In genomic region chr18:22998336-22998735, GRCh38 we compare ENCODE assay signal across 23 cellular contexts.
DNase-seq lines count a peak whose midpoint lies in the region; ATAC-seq and TF ChIP-seq lines count a peak whose summit lies in the region.
"Had no signal": no experiment of that assay in that cellular context is flagged by ENCODE, and none has a peak within 500 bp of the region (broad histone marks: within the 10 kb centered on the region; RNA-seq: fewer than 3 reads in every experiment).

No MANE protein-coding gene starts in this region.

- no peak overlapping the region for H3K4ac ChIP-seq in IMR-90 (ENCODE audit: low read depth, low read length)

- no peaks in the 10 kb centered on the region for H3K79me2 ChIP-seq in hepatocyte

- no peak overlapping the region for H2BK15ac ChIP-seq in IMR-90 (ENCODE audit: low read depth, low read length)

- H3K36me3 ChIP-seq in IMR-90 (ENCODE audit: control insufficient read depth, insufficient read depth, low read length) (peaks cover 2% of the 10 kb centered on the region; the same call in 1 of the 2 replicates), hepatocyte (replicated peaks; ENCODE audit: insufficient read depth, low read depth) (no peaks in the 10 kb centered on the region)

- POLR2A ChIA-PET in IMR-90 (lab: Charles Lee; ENCODE audit: unreplicated experiment) = no interaction called here

- intact Hi-C loops in IMR-90 (cut with micrococcal nuclease) = no loop called here
- intact Hi-C loops in head of caudate nucleus (cut with DNase I) = no loop called here

- CTCF ChIA-PET in IMR-90 (lab: Yijun Ruan, JAX) = interaction anchor here (0.5 to 0.6 kb wide), 2 partner anchors 21 to 1084 kb away, joined by 3 read pairs; no protein-coding TSS in a partner anchor

- no peaks in the 10 kb centered on the region for H3K27me3 ChIP-seq in IMR-90 (ENCODE audit: control insufficient read depth, insufficient read depth, low read length)
- H3K27me3 ChIP-seq in hepatocyte = no peaks in the 10 kb centered on the region

- dilution Hi-C loops in IMR-90 (cut with HindIII; ENCODE audit: low sequenced_read_pairs, unreplicated experiment) = no loop called here

- no peak overlapping the region for H3K9ac ChIP-seq in IMR-90 (ENCODE audit: low read depth, low read length)

- H3K9me3 Mint-ChIP-seq in progenitor cell of endocrine pancreas (ENCODE audit: low read depth) = no peaks in the 10 kb centered on the region
- H3K9me3 Mint-ChIP-seq: CD4-positive, alpha-beta memory T cell had no signal

- no peak overlapping the region for H3K4me2 ChIP-seq in IMR-90 (ENCODE audit: low read depth, low read length)
- no peak overlapping the region for H3K4me2 ChIP-seq in hepatocyte

- H3K9me1 ChIP-seq in IMR-90 (ENCODE audit: insufficient read depth, low read length) = no peaks in the 10 kb centered on the region; the same call in 1 of the 2 replicates

- H3K14ac ChIP-seq in IMR-90 (replicated peaks; ENCODE audit: low read depth, low read length) = peak overlapping the region; percentile 37; the same call in 1 of the 2 replicates

- no peak overlapping the region for H2AFZ ChIP-seq in IMR-90 (replicated peaks; ENCODE audit: low read length, poor library complexity)
- no peak overlapping the region for H2AFZ ChIP-seq in hepatocyte

- H3K79me1 ChIP-seq in IMR-90 (ENCODE audit: low read depth in 1 of 2, low read length in 2 of 2) = no peaks in the 10 kb centered on the region

- H3K27ac ChIP-seq in IMR-90 (ENCODE audit: insufficient read depth, low read length) (no peak overlapping the region), hepatocyte (peak overlapping the region; percentile 4)
- H3K27ac ChIP-seq: HL-60, RWPE1 had no signal

- H3K4me1 Mint-ChIP-seq in progenitor cell of endocrine pancreas (ENCODE audit: low read depth) = peaks cover 11% of the 10 kb centered on the region
- H3K4me1 Mint-ChIP-seq: CD4-positive, alpha-beta memory T cell had no signal

- H4K8ac ChIP-seq in IMR-90 (ENCODE audit: low read depth in 2 of 2, low read length in 2 of 2) = no peak overlapping the region

- H3K27me3 Mint-ChIP-seq in progenitor cell of endocrine pancreas = no peaks in the 10 kb centered on the region
- H3K27me3 Mint-ChIP-seq: CD4-positive, alpha-beta memory T cell had no signal

- no peak overlapping the region for H3K18ac ChIP-seq in IMR-90 (ENCODE audit: low read depth, low read length)

- no peak overlapping the region for H3K23ac ChIP-seq in IMR-90 (ENCODE audit: low read depth, low read length)

- H2BK5ac ChIP-seq in IMR-90 (ENCODE audit: low read depth, low read length, poor library complexity, severe bottlenecking) = no peak overlapping the region

- peak overlapping the region; percentile 47 for H3K27ac Mint-ChIP-seq in progenitor cell of endocrine pancreas

- H4K20me1 ChIP-seq in IMR-90 (ENCODE audit: insufficient read depth, low read length) (no peaks in the 10 kb centered on the region), hepatocyte (ENCODE audit: insufficient read depth, poor library complexity, severe bottlenecking) (no peaks in the 10 kb centered on the region)

- H2AK9ac ChIP-seq in IMR-90 (replicated peaks; ENCODE audit: low read depth, low read length, poor library complexity) = no peak overlapping the region

- TF ChIP-seq POLR2A in IMR-90 (IDR thresholded peaks at IDR 0.05; ENCODE audit: low read depth, low read length) = no peak

- H3K56ac ChIP-seq in IMR-90 (ENCODE audit: extremely low read depth, insufficient read depth, low read length) = no peak overlapping the region

- no peak overlapping the region for H2BK120ac ChIP-seq in IMR-90 (ENCODE audit: low read depth, low read length)

- no TSS peak for BruUV-seq in IMR-90 (replicated peaks; lab: Mats Ljungman, UMichigan)

- no peak overlapping the region for H3K4me3 Mint-ChIP-seq in progenitor cell of endocrine pancreas (ENCODE audit: low read depth)
- H3K4me3 Mint-ChIP-seq: CD4-positive, alpha-beta memory T cell had no signal

- TF ChIP-seq CTCF in IMR-90 (conservative IDR thresholded peaks at IDR 0.05; ENCODE audit: low read depth, low read length) (no peak), hepatocyte (IDR thresholded peaks at IDR 0.05; ENCODE audit: poor library complexity) (no peak), progenitor cell of endocrine pancreas (IDR thresholded peaks at IDR 0.05; ENCODE audit: unreplicated experiment) (no peak)

- H3K4me3 ChIP-seq in IMR-90 (ENCODE audit: insufficient read depth, low read depth, low read length) = no peak overlapping the region
- H3K4me3 ChIP-seq in hepatocyte = no peak overlapping the region
- H3K4me3 ChIP-seq: GM12878, HAP-1 had no signal

- H2BK20ac ChIP-seq in IMR-90 (ENCODE audit: low read depth, low read length) = no peak overlapping the region

- TF ChIP-seq RAD21 in IMR-90 (IDR thresholded peaks at IDR 0.05; ENCODE audit: low read length) = no peak

- no peak for ATAC-seq in IMR-90 (ENCODE audit: low read depth)
- ATAC-seq: GM12878, Panc1 had no signal

- no peak overlapping the region for H4K91ac ChIP-seq in IMR-90 (ENCODE audit: insufficient read depth, low read depth, low read length)

- no peak overlapping the region for H2AK5ac ChIP-seq in IMR-90 (ENCODE audit: low read depth, low read length)

- WGBS in IMR-90 (ENCODE audit: extremely low coverage in 2 of 2, insufficient read length in 1 of 2), 2 experiments = no CpG with 5 or more reads among the region's 3 CpGs
- 75% methylated on average over 3 of the region's 3 CpGs for WGBS in hepatocyte (ENCODE audit: low lambda C conversion rate, missing lambda C conversion rate)

- peaks cover 31% of the 10 kb centered on the region for H3K36me3 Mint-ChIP-seq in progenitor cell of endocrine pancreas (ENCODE audit: insufficient read depth)

- H3K9me2 ChIP-seq in hepatocyte (replicated peaks; ENCODE audit: insufficient read depth) = no peaks in the 10 kb centered on the region

- in situ Hi-C loops in IMR-90 (cut with MboI; ENCODE audit: low sequenced_read_pairs) = loop anchor here (25.0 kb wide), 1 partner anchor 1086 kb away; no protein-coding TSS in a partner anchor
- in situ Hi-C loops in SK-MEL-5 (cut with HindIII; ENCODE audit: low pct_unique_long_range_greater_than_20kb, low sequenced_read_pairs) = no loop called here

- peaks cover 4% of the 10 kb centered on the region; the same call in 1 of the 2 replicates for H3K4me1 ChIP-seq in IMR-90 (ENCODE audit: control insufficient read depth, insufficient read depth, low read length)
- H3K4me1 ChIP-seq in hepatocyte (ENCODE audit: insufficient read depth) = no peaks in the 10 kb centered on the region
- H3K4me1 ChIP-seq: HAP-1 had no signal

- H3K9me3 ChIP-seq in IMR-90 (ENCODE audit: control insufficient read depth, insufficient read depth, low read length) (no peaks in the 10 kb centered on the region), hepatocyte (ENCODE audit: low read depth) (no peaks in the 10 kb centered on the region)
- H3K9me3 ChIP-seq: HAP-1 had no signal

- no peak overlapping the region for H4K5ac ChIP-seq in IMR-90 (ENCODE audit: low read depth, low read length)

- DNase-seq in IMR-90 (no peak), SK-MEL-5 (ENCODE audit: low read depth, low spot score) (peak; percentile 37), hepatocyte (ENCODE audit: low spot score) (no peak), progenitor cell of endocrine pancreas (ENCODE audit: low spot score, unreplicated experiment) (no peak), head of caudate nucleus (no peak), cortex of kidney (lab: John Stamatoyannopoulos, UW) (no peak)
- no peak for DNase-seq in activated naive CD4-positive, alpha-beta T cell treated with Interleukin-2 at 50 U/mL for 16 hours
- DNase-seq: C1 segment of cervical spinal cord; CD4-positive, alpha-beta memory T cell; COR-L47; GOT3; NCI-H1092; NCI-H1417 treated with DMSO at 0.1 percent for 48 hours; NCI-H1930; NCI-H2107; NCI-H446 treated with DMSO at 0.1 percent for 48 hours; NCI-H526; SHP77 had no signal

TF ChIP-seq in IMR-90, 13 proteins besides CTCF, POLR2A, EP300 and RAD21:
- TF ChIP-seq SMC3 (IDR thresholded peaks at IDR 0.05; ENCODE audit: low read depth, low read length) = no peak
